ENCODE assay signal across 8 cellular contexts in the genomic region with DNA sequence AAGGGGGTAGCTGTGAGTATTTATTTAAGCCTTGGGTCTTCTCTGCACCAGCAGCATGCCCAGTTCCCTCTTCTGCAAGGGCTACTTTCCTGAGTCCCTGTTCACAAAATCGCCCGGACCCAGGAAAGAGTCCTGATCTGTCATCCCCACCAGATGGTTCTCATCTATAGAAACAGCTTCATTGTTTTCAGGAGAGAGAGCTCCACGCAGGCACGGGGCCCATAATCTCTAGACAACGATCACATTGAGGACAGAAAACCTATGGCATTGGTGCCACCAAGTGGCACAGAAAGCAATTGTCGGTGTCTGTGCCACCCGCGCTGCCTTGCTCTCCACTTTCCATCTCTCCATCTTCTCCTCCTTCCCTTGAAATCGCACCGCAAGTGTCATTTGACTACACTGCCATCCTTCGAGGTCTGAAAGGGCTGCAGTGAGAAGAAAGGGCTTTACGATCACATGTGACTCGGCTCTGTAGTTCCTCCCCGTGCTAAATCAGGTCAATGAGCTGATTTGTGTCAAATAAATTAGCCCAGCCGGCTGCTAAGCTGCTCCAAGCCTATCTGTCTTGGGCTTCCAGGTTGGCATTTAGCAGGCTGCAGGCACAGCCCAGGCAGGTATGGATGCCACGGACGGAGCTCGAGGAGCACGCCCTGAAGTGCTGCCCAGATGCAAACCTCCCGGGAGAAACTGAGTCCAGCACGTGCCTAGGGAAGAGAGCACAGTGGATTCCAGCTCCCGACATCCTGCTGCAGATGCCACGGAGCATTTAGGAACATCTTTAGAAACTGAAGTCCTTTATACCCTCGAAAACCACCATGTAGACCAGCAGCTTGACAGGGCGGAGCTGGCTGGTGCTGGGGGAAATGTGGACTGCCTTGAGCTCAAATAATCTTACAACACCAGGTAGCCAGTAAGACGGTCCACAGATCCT. TPM values are rescaled to one million over a fixed set of nuclear protein-coding genes. Genes with fewer than 3 reads are reported as not detected.
DNase-seq lines count a peak whose midpoint lies in the region; ATAC-seq and TF ChIP-seq lines count a peak whose summit lies in the region.

No MANE protein-coding gene starts in this region.

- peaks cover 6% of the 10 kb centered on the region for H3K27me3 Mint-ChIP-seq in activated naive CD8-positive, alpha-beta T cell

- ATAC-seq in GM21447 (IDR thresholded peaks at IDR 0.05; ENCODE audit: unreplicated experiment), result no peak

- DNase-seq in GM10266 (ENCODE audit: extremely low spot score) (peak; percentile 33), NAMALWA (ENCODE audit: low spot score) (peak; percentile 83), SHP77 treated with DMSO at 0.1 percent for 48 hours (lab: John Stamatoyannopoulos, UW) (peak; percentile 81), glomerular visceral epithelial cell (ENCODE audit: extremely low spot score) (peak; percentile 54), pulmonary artery endothelial cell (ENCODE audit: low read depth, low spot score) (peak; percentile 10), HuH-7 (ENCODE audit: low spot score) (no peak)

- H3K4me3 Mint-ChIP-seq in activated naive CD8-positive, alpha-beta T cell, result peak overlapping the region; percentile 76

- H3K9me3 Mint-ChIP-seq in activated naive CD8-positive, alpha-beta T cell (ENCODE audit: low read depth), result no peaks in the 10 kb centered on the region

- TF ChIP-seq CTCF in GM10266 (IDR thresholded peaks at IDR 0.05; ENCODE audit: control insufficient read depth, insufficient read depth, low read depth, missing control alignments), result peak; percentile 79

- peaks cover 9% of the 10 kb centered on the region for H3K4me1 Mint-ChIP-seq in activated naive CD8-positive, alpha-beta T cell (ENCODE audit: low read depth)

- H3K27ac Mint-ChIP-seq in activated naive CD8-positive, alpha-beta T cell, result no peak overlapping the region

- H3K36me3 Mint-ChIP-seq in activated naive CD8-positive, alpha-beta T cell, result no peaks in the 10 kb centered on the region

RNA-seq across cellular contexts. Expression of a gene that starts 28.8 kb away (rescaled TPM):
- 28.7 and 42.8 TPM in 2 replicates for total RNA-seq in pulmonary artery endothelial cell

RNA-seq across cellular contexts. Expression of a gene that starts 29.0 kb away (rescaled TPM):
- 2.6 and 2.7 TPM in 2 replicates for total RNA-seq in pulmonary artery endothelial cell
